ENCODE assay signal across 8 cellular contexts in the genomic region with DNA sequence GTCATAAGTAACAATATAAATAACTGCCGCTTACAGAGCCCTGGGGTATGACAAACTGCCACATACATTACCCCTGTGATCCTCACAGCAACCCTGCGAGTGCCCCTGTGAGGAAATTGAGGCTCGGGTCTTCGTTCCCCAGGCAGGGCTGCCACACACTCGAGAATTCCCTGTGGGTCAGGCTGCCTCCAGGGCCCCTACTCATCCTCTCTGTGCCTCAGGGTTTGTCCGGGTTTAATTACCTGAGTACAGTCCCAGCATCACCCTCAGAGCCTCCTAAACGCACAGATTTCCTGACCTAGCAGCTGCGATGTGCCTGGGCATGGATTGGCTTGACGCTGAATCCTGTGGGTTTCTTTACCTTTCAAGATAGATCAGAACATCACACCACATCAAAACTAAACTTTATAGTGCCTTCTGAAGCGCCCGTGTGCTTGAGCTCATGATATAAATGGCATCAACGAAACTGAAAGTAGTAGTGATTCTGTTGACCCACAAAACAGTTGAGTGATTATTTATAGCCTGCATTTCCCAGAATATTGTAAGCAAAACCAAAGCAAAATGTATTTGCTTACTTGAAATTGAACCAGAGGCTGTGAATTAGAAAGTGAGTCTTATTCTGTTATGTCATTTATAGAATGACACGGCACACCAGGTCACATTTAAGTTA. TPM values are rescaled to one million over a fixed set of nuclear protein-coding genes. Genes with fewer than 3 reads are reported as not detected.
DNase-seq lines count a peak whose midpoint lies in the region; ATAC-seq, FAIRE-seq and TF ChIP-seq lines count a peak whose summit lies in the region.

No MANE protein-coding gene starts in this region.

- no peaks in the 10 kb centered on the region for H3K27me3 ChIP-seq in CD8-positive, alpha-beta T cell (ENCODE audit: insufficient read depth, low read length)
- H3K27me3 ChIP-seq in left lung (no peaks in the 10 kb centered on the region), tibial artery (no peaks in the 10 kb centered on the region)

- peaks cover 48% of the 10 kb centered on the region for H3K4me1 ChIP-seq in CD8-positive, alpha-beta T cell (ENCODE audit: insufficient read depth, low read length)
- H3K4me1 ChIP-seq in left lung (peaks cover 14 to 66% of the 10 kb centered on the region in 2 donors), tibial artery (peaks cover 0 to 39% (median 28%) of the 10 kb centered on the region in 4 donors)

- DNase-seq in CD8-positive, alpha-beta T cell = peak in 6 of 7 experiments; percentile 18 to 76 (median 56)
- peak; percentile 20 for DNase-seq in activated CD8-positive, alpha-beta memory T cell treated with anti-CD3 and anti-CD28 coated beads, Interleukin-2, amount 50 U/mL, for 1 hour (ENCODE audit: extremely low read depth)
- DNase-seq in left lung (peak in 1 of 2 donors; percentile 10), tibial artery (no peak), frontal cortex (ENCODE audit: low spot score in 2 of 2) (no peak)

- H3K9me3 ChIP-seq in CD8-positive, alpha-beta T cell (ENCODE audit: low read length) = no peaks in the 10 kb centered on the region
- H3K9me3 ChIP-seq in left lung (no peaks in the 10 kb centered on the region), tibial artery (no peaks in the 10 kb centered on the region)

- no peaks in the 10 kb centered on the region for H3K36me3 ChIP-seq in CD8-positive, alpha-beta T cell (ENCODE audit: insufficient read depth, low read length)
- H3K36me3 ChIP-seq in left lung (peaks cover 2 to 7% of the 10 kb centered on the region in 2 donors), tibial artery (peaks cover 0 to 20% (median 0%) of the 10 kb centered on the region in 3 donors)

- CTCF ChIA-PET in CD8-positive, alpha-beta T cell (lab: Charles Lee) = interaction anchor here (1.4 to 3.7 kb wide), 4 partner anchors 10 to 217 kb away, joined by 3 to 21 read pairs (median 6); a partner anchor contains a TSS

- H3K4me1 Mint-ChIP-seq in CD8-positive, alpha-beta T cell (ENCODE audit: low read depth) = peaks cover 57% of the 10 kb centered on the region

- peak overlapping the region; percentile 36 for H3K4me3 ChIP-seq in CD8-positive, alpha-beta T cell (ENCODE audit: low read depth, low read length)
- peak overlapping the region in 1 of 2 donors; percentile 2 for H3K4me3 ChIP-seq in left lung
- peak overlapping the region; percentile 7 to 37 for H3K4me3 ChIP-seq in tibial artery

- H3K27me3 Mint-ChIP-seq in CD8-positive, alpha-beta T cell (ENCODE audit: low read depth) = no peaks in the 10 kb centered on the region

- FAIRE-seq in frontal cortex (lab: Jason Lieb, UNC) = no peak

- ATAC-seq in CD8-positive, alpha-beta T cell = peak; percentile 86
- peak; percentile 35 for ATAC-seq in HG02610 (IDR thresholded peaks at IDR 0.05; ENCODE audit: unreplicated experiment)
- no peak for ATAC-seq in left lung
- no peak for ATAC-seq in GM19463 (IDR thresholded peaks at IDR 0.05; ENCODE audit: unreplicated experiment)
- no peak for ATAC-seq in HG03175 (IDR thresholded peaks at IDR 0.05; ENCODE audit: unreplicated experiment)

- no peak for TF ChIP-seq CTCF in CD8-positive, alpha-beta T cell (IDR thresholded peaks at IDR 0.05)
- no peak for TF ChIP-seq CTCF in left lung (IDR thresholded peaks at IDR 0.05)
- no peak for TF ChIP-seq CTCF in tibial artery (IDR thresholded peaks at IDR 0.05)

- no peaks in the 10 kb centered on the region for H3K9me3 Mint-ChIP-seq in CD8-positive, alpha-beta T cell

- peak overlapping the region; percentile 77 for H3K4me3 Mint-ChIP-seq in CD8-positive, alpha-beta T cell

- POLR2A ChIA-PET in CD8-positive, alpha-beta T cell (lab: Charles Lee) = interaction anchor here (0.9 to 3.5 kb wide), 6 partner anchors 11 to 402 kb away, joined by 3 to 24 read pairs (median 6); a partner anchor contains a TSS

- intact Hi-C loops in CD8-positive, alpha-beta T cell (cut with DNase I, micrococcal nuclease) = loop anchor here (1.0 to 5.0 kb wide), 2 partner anchors 13 to 65 kb away; no protein-coding TSS in a partner anchor
- intact Hi-C loops in left lung (cut with DNase I) (no loop called here), tibial artery (cut with DNase I; ENCODE audit: low total_unique reads) (no loop called here)

- peak overlapping the region; percentile 91 for H3K27ac Mint-ChIP-seq in CD8-positive, alpha-beta T cell

- H3K36me3 Mint-ChIP-seq in CD8-positive, alpha-beta T cell = peaks cover 35% of the 10 kb centered on the region

- H3K27ac ChIP-seq in CD8-positive, alpha-beta T cell (ENCODE audit: low read depth, low read length) = peak overlapping the region; percentile 62
- peak overlapping the region; percentile 29 to 64 for H3K27ac ChIP-seq in left lung
- H3K27ac ChIP-seq in tibial artery = peak overlapping the region; percentile 75 to 77

RNA-seq across cellular contexts. Expression of a gene that starts 14.0 kb away (rescaled TPM):
- total RNA-seq in CD8-positive, alpha-beta T cell = 10 to 100 TPM; 24.2 to 25.9 TPM
- total RNA-seq in left lung (10 to 100 TPM; 22.4 to 26.8 TPM), frontal cortex (32.2 TPM)

RNA-seq across cellular contexts. Expression of a gene that starts 31.6 kb away (rescaled TPM):
- total RNA-seq in CD8-positive, alpha-beta T cell = under 1 TPM in 1 of 2 experiments, not detected in 1; 0.16 TPM
- total RNA-seq in left lung = 10 to 100 TPM in 1 of 2 donors, under 1 TPM in 1; 0.73 to 10.7 TPM
- 0.41 TPM for total RNA-seq in frontal cortex

Comparison
In these comparisons a context has a peak if more than half of its experiments do, and no peak if none do; other contexts are left out.
1. ATAC-seq: peak in CD8-positive, alpha-beta T cell (single experiment) and HG02610 (single experiment); none in left lung (single experiment), GM19463 (single experiment) and HG03175 (single experiment).
2. DNase-seq: peak in CD8-positive, alpha-beta T cell (6 of 7) and activated CD8-positive, alpha-beta memory T cell treated with anti-CD3 and anti-CD28 coated beads, Interleukin-2, amount 50 U/mL, for 1 hour (single experiment); none in tibial artery (0 of 2) and frontal cortex (0 of 2).
3. intact Hi-C loops: an anchor here in CD8-positive, alpha-beta T cell (1.0 to 5.0 kb wide); none called in left lung and tibial artery.
4. Peak in every context shown above with its lines, with median percentiles within 50 percentile points of each other: H3K27ac ChIP-seq.